1 cellular context compared by ENCODE assay signal in genomic region chr5:5178121-5178520, GRCh38.
TF ChIP-seq lines count a peak whose summit lies in the region.

No MANE protein-coding gene starts in this region.

TF ChIP-seq in GM23338, 12 proteins besides CTCF, POLR2A, EP300 and RAD21 (continued from another document):
- TF ChIP-seq NANOG (IDR thresholded peaks at IDR 0.05; ENCODE audit: borderline replicate concordance) (no peak), ZNF462 (CRISPR knock-in tag; IDR thresholded peaks at IDR 0.05) (no peak)
